8 cellular contexts compared by ENCODE assay signal in genomic region chr3:111577798-111578685, GRCh38. TPM values are rescaled to one million over a fixed set of nuclear protein-coding genes. Genes with fewer than 3 reads are reported as not detected.
DNase-seq lines count a peak whose midpoint lies in the region; TF ChIP-seq lines count a peak whose summit lies in the region.

No MANE protein-coding gene starts in this region.

- H3K27ac ChIP-seq in ACC112 (ENCODE audit: low read depth, low read length) = no peak overlapping the region
- H3K27ac ChIP-seq in HEK293 (ENCODE audit: extremely low read depth, low read depth, low read length) = no peak overlapping the region
- H3K27ac ChIP-seq in hepatocyte = no peak overlapping the region
- no peak overlapping the region for H3K27ac ChIP-seq in neuronal stem cell (replicated peaks; ENCODE audit: low read length)

- H4K8ac ChIP-seq in neuronal stem cell (ENCODE audit: low read depth, low read length) = no peak overlapping the region

- WGBS in hepatocyte (ENCODE audit: low lambda C conversion rate, missing lambda C conversion rate) = 79% methylated on average over 4 of the region's 4 CpGs
- no CpG with 5 or more reads among the region's 4 CpGs for WGBS in neuronal stem cell (ENCODE audit: extremely low coverage in 2 of 2, insufficient read length in 2 of 2, insufficient replicate concordance in 1 of 2), 2 donors
- 76 to 78% methylated on average over 4 of the region's 4 CpGs for WGBS in lower leg skin, 2 donors

- no peak overlapping the region for H2BK5ac ChIP-seq in neuronal stem cell (ENCODE audit: low read length)

- peaks cover 25% of the 10 kb centered on the region for H3K4me1 ChIP-seq in ACC112 (ENCODE audit: control insufficient read depth, insufficient read depth, low read length, unreplicated experiment)
- H3K4me1 ChIP-seq in HEK293 (ENCODE audit: control insufficient read depth, insufficient read depth, low read length) = no peaks in the 10 kb centered on the region
- H3K4me1 ChIP-seq in hepatocyte (ENCODE audit: insufficient read depth) = no peaks in the 10 kb centered on the region
- H3K4me1 ChIP-seq in neuronal stem cell (ENCODE audit: control insufficient read depth in 2 of 2, insufficient read depth in 1 of 2, low read depth in 1 of 2, low read length in 2 of 2) = no peaks in the 10 kb centered on the region

- POLR2A ChIA-PET in HEK293 (lab: Yijun Ruan, JAX) = no interaction called here

- peak; percentile 50 for DNase-seq in GM10266 (ENCODE audit: extremely low spot score)
- peak; percentile 60 for DNase-seq in LoVo (ENCODE audit: low spot score)
- DNase-seq in hepatocyte (ENCODE audit: low spot score) = peak; percentile 74
- no peak for DNase-seq in neuronal stem cell (ENCODE audit: low spot score)
- DNase-seq in lower leg skin (ENCODE audit: low spot score in 2 of 2) = no peak

- no peak overlapping the region for H3K4ac ChIP-seq in neuronal stem cell (ENCODE audit: low read length)

- H3K9ac ChIP-seq in neuronal stem cell (ENCODE audit: low read depth, low read length, poor library complexity) = no peak overlapping the region

- intact Hi-C loops in lower leg skin (cut with DNase I; ENCODE audit: low total_unique reads) = no loop called here

- peak; percentile 53 for TF ChIP-seq CTCF in GM10266 (IDR thresholded peaks at IDR 0.05; ENCODE audit: control insufficient read depth, insufficient read depth, low read depth, missing control alignments)
- TF ChIP-seq CTCF in HEK293 (tag by site-specific recombination; IDR thresholded peaks at IDR 0.05) = peak; percentile 26; the same call in 1 of the 2 replicates
- TF ChIP-seq CTCF in WI38 (IDR thresholded peaks at IDR 0.05; ENCODE audit: low read depth, low read length) = peak; percentile 53; the same call in 1 of the 2 replicates
- TF ChIP-seq CTCF in hepatocyte (IDR thresholded peaks at IDR 0.05; ENCODE audit: poor library complexity) = peak; percentile 63
- TF ChIP-seq CTCF in lower leg skin (IDR thresholded peaks at IDR 0.05) = no peak

- H3K9me3 ChIP-seq in HEK293 (ENCODE audit: control insufficient read depth, insufficient read depth, low read depth, low read length) = no peaks in the 10 kb centered on the region
- H3K9me3 ChIP-seq in hepatocyte (ENCODE audit: low read depth) = no peaks in the 10 kb centered on the region
- H3K9me3 ChIP-seq in neuronal stem cell (replicated peaks in 1 of 2; ENCODE audit: control insufficient read depth in 2 of 2, insufficient read depth in 1 of 2, low read depth in 1 of 2, low read length in 2 of 2) = no peaks in the 10 kb centered on the region

- no peak for TF ChIP-seq POLR2A in lower leg skin (IDR thresholded peaks at IDR 0.05)

- no peak overlapping the region for H2BK120ac ChIP-seq in neuronal stem cell (ENCODE audit: low read depth, low read length)

- H3K79me2 ChIP-seq in ACC112 (ENCODE audit: control insufficient read depth, insufficient read depth, low read length, unreplicated experiment) = no peaks in the 10 kb centered on the region
- H3K79me2 ChIP-seq in hepatocyte = no peaks in the 10 kb centered on the region

- no peak overlapping the region for H2BK15ac ChIP-seq in neuronal stem cell (ENCODE audit: low read length)

- no peak overlapping the region for H4K91ac ChIP-seq in neuronal stem cell (ENCODE audit: low read depth, low read length, poor library complexity)

- H3K18ac ChIP-seq in neuronal stem cell (ENCODE audit: low read length) = no peak overlapping the region

- H3K4me2 ChIP-seq in hepatocyte (no peak overlapping the region), neuronal stem cell (ENCODE audit: insufficient read depth, low read length, poor library complexity, severe bottlenecking) (no peak overlapping the region)

- H3K4me3 ChIP-seq in ACC112 (ENCODE audit: low read depth, low read length) (no peak overlapping the region), HEK293 (ENCODE audit: low read depth, low read length) (no peak overlapping the region), WI38 (ENCODE audit: low read depth, low read length) (no peak overlapping the region), hepatocyte (no peak overlapping the region), neuronal stem cell (ENCODE audit: low read length in 2 of 2) (no peak overlapping the region), lower leg skin (ENCODE audit: low read depth, poor library complexity, severe bottlenecking) (no peak overlapping the region)

- H3K23ac ChIP-seq in neuronal stem cell (ENCODE audit: low read depth, low read length, poor library complexity) = no peak overlapping the region

- H3K79me1 ChIP-seq in neuronal stem cell (ENCODE audit: low read depth, low read length) = no peaks in the 10 kb centered on the region

- no peak overlapping the region for H2AK5ac ChIP-seq in neuronal stem cell (ENCODE audit: low read depth, low read length)

- no peak overlapping the region for H3K14ac ChIP-seq in neuronal stem cell (ENCODE audit: low read length)

- H3K27me3 ChIP-seq in ACC112 (ENCODE audit: insufficient read depth, low read length) (no peaks in the 10 kb centered on the region), hepatocyte (no peaks in the 10 kb centered on the region), neuronal stem cell (ENCODE audit: control insufficient read depth in 3 of 3, insufficient read depth in 3 of 3, low read depth in 1 of 3, low read length in 3 of 3) (no peaks in the 10 kb centered on the region)

- no peaks in the 10 kb centered on the region for H4K20me1 ChIP-seq in hepatocyte (ENCODE audit: insufficient read depth, poor library complexity, severe bottlenecking)

- CTCF ChIA-PET in HEK293 (lab: Yijun Ruan, JAX) = interaction anchor here (0.5 to 2.3 kb wide), 7 partner anchors 11 to 436 kb away, joined by 3 to 24 read pairs (median 5); no protein-coding TSS in a partner anchor

- peak overlapping the region; percentile 19 for H2AFZ ChIP-seq in ACC112 (ENCODE audit: low read length, unreplicated experiment)
- H2AFZ ChIP-seq in hepatocyte = no peak overlapping the region
- H2AFZ ChIP-seq in neuronal stem cell (ENCODE audit: low read length) = no peak overlapping the region

- no peaks in the 10 kb centered on the region for H3K9me2 ChIP-seq in hepatocyte (replicated peaks; ENCODE audit: insufficient read depth)

- H2BK12ac ChIP-seq in neuronal stem cell (ENCODE audit: low read length) = no peak overlapping the region

- H3K36me3 ChIP-seq in ACC112 (ENCODE audit: insufficient read depth, low read length) = no peaks in the 10 kb centered on the region
- no peaks in the 10 kb centered on the region for H3K36me3 ChIP-seq in HEK293 (ENCODE audit: control insufficient read depth in 2 of 2, insufficient read depth in 1 of 2, low read length in 2 of 2)
- no peaks in the 10 kb centered on the region for H3K36me3 ChIP-seq in hepatocyte (replicated peaks; ENCODE audit: insufficient read depth, low read depth)
- no peaks in the 10 kb centered on the region for H3K36me3 ChIP-seq in neuronal stem cell (replicated peaks in 1 of 2; ENCODE audit: control insufficient read depth in 2 of 2, insufficient read depth in 2 of 2, low read length in 2 of 2)

TF ChIP-seq in HEK293, 187 proteins besides CTCF, POLR2A, EP300 and RAD21:
- peak; percentile 50 for TF ChIP-seq ZNF654 (tag by site-specific recombination; IDR thresholded peaks at IDR 0.05; ENCODE audit: low read depth)
- no peak for TF ChIP-seq PRDM1 (tag by site-specific recombination; IDR thresholded peaks at IDR 0.05)

RNA-seq across cellular contexts. Expression of gene ZBED2, which starts 17.1 kb away (rescaled TPM):
- 0.32 and 0.50 TPM in 2 replicates for total RNA-seq in hepatocyte
- polyA plus RNA-seq in hepatocyte = 0.66 and 1.5 TPM in 2 replicates
- not detected for polyA plus RNA-seq in neuronal stem cell (2013, experiment 1 of 2)
- polyA plus RNA-seq in neuronal stem cell (2013, experiment 2 of 2) = not detected
- total RNA-seq in lower leg skin = 1 to 10 TPM in 1 of 4 donors, under 1 TPM in 2, not detected in 1; 0.49 to 1.9 (median 0.84) TPM

RNA-seq across cellular contexts. Expression of gene CD96, which starts 36.0 kb away (rescaled TPM):
- total RNA-seq in hepatocyte (0.28 and 0.60 TPM in 2 replicates), lower leg skin (1 to 10 TPM in 1 of 4 donors, under 1 TPM in 3; 0.27 to 2.1 (median 0.72) TPM)
- 0.36 and 2.0 TPM in 2 replicates for polyA plus RNA-seq in hepatocyte
- polyA plus RNA-seq in neuronal stem cell (2013, experiment 1 of 2) = 0.04 TPM
- 0.01 TPM for polyA plus RNA-seq in neuronal stem cell (2013, experiment 2 of 2)

Comparison
In these comparisons a context has a peak if more than half of its experiments do, and no peak if none do; other contexts are left out.
1. DNase-seq: peak in GM10266 (single experiment), LoVo (single experiment) and hepatocyte (single experiment); none in neuronal stem cell (single experiment) and lower leg skin (0 of 2).
2. CTCF ChIP-seq: peak in GM10266 (single experiment), HEK293 (single experiment), WI38 (single experiment) and hepatocyte (single experiment); none in lower leg skin (0 of 3).